Comparison of ENCODE assay signal across 12 cellular contexts in genomic region chr17:7441202-7441705, GRCh38. TPM values are rescaled to one million over a fixed set of nuclear protein-coding genes. Genes with fewer than 3 reads are reported as not detected.
DNase-seq lines count a peak whose midpoint lies in the region; ATAC-seq and TF ChIP-seq lines count a peak whose summit lies in the region.
"Had no signal": no experiment of that assay in that cellular context is flagged by ENCODE, and none has a peak within 500 bp of the region (broad histone marks: within the 10 kb centered on the region; RNA-seq: fewer than 3 reads in every experiment).

No MANE protein-coding gene starts in this region.

- H3K56ac ChIP-seq in H9 (ENCODE audit: insufficient read length, low read depth, low read length): no peak overlapping the region

- no peaks in the 10 kb centered on the region for H4K20me1 ChIP-seq in H9 (ENCODE audit: control insufficient read depth, insufficient read depth, insufficient read length)

- no peaks in the 10 kb centered on the region for H3K79me1 ChIP-seq in H9 (ENCODE audit: insufficient read depth, low read depth, low read length, poor library complexity, severe bottlenecking)

- H3K9me3 ChIP-seq in H9 (ENCODE audit: control insufficient read depth, low read depth, low read length) (no peaks in the 10 kb centered on the region), HAP-1 (no peaks in the 10 kb centered on the region)

- in situ Hi-C loops in HAP-1 (cut with MboI; ENCODE audit: low sequenced_read_pairs): no loop called here

- TF ChIP-seq CTCF in H9 (conservative IDR thresholded peaks at IDR 0.05) (no peak; the same call in 2 of the 3 replicates), neural crest cell (conservative IDR thresholded peaks at IDR 0.05) (no peak)
- no peak for TF ChIP-seq CTCF in activated CD8-positive, alpha-beta T cell treated with anti-CD3 and anti-CD28 coated beads for 36 hours (IDR thresholded peaks at IDR 0.05)

- no peak overlapping the region for H3K4ac ChIP-seq in H9 (ENCODE audit: low read depth, low read length)

- no peak overlapping the region for H2BK120ac ChIP-seq in H9 (ENCODE audit: low read depth, low read length, poor library complexity, severe bottlenecking)

- peak overlapping the region in 1 of 3 experiments; percentile 67; a peak in 3 of 7 replicates for H3K27ac Mint-ChIP-seq in H9
- no peak overlapping the region for H3K27ac Mint-ChIP-seq in activated CD8-positive, alpha-beta T cell treated with anti-CD3 and anti-CD28 coated beads for 36 hours
- H3K27ac Mint-ChIP-seq in neural crest cell (ENCODE audit: unreplicated experiment): no peak overlapping the region
- H3K27ac Mint-ChIP-seq: activated naive CD4-positive, alpha-beta T cell treated with anti-CD3 and anti-CD28 coated beads, Interleukin-2, amount 50 U/mL, for 72 hours had no signal

- CTCF ChIA-PET in activated CD8-positive, alpha-beta T cell treated with anti-CD3 and anti-CD28 coated beads for 36 hours (lab: Charles Lee): interaction anchor here (0.7 to 2.0 kb wide), 7 partner anchors 12 to 246 kb away, joined by 3 to 13 read pairs (median 4); partner anchors contain the start of genes NEURL4 and SENP3

- no peak for ATAC-seq in activated CD8-positive, alpha-beta T cell treated with anti-CD3 and anti-CD28 coated beads for 36 hours
- ATAC-seq: activated naive CD4-positive, alpha-beta T cell treated with anti-CD3 and anti-CD28 coated beads, Interleukin-2, amount 50 U/mL, for 72 hours had no signal

- WGBS in H9 (ENCODE audit: extremely low coverage, insufficient read length, low lambda C conversion rate): no CpG with 5 or more reads among the region's 8 CpGs

- no peak overlapping the region for H3K14ac ChIP-seq in H9 (ENCODE audit: insufficient read depth, low read length)

- H3K27ac ChIP-seq in H9 (ENCODE audit: insufficient read length, low read depth, low read length): no peak overlapping the region

- no peak overlapping the region for H2BK5ac ChIP-seq in H9 (ENCODE audit: insufficient read length, low read length)

- no peak overlapping the region for H4K5ac ChIP-seq in H9 (ENCODE audit: insufficient read length, low read depth, low read length)

- DNase-seq in H9 (no peak), neural crest cell (ENCODE audit: low read depth, low spot score) (no peak), DMS53 treated with DMSO at 0.1 percent for 48 hours (lab: John Stamatoyannopoulos, UW; ENCODE audit: unreplicated experiment) (no peak), AG20443 (ENCODE audit: low spot score) (no peak), HAP-1 (ENCODE audit: low spot score in 2 of 2) (no peak)
- no peak for DNase-seq in activated CD8-positive, alpha-beta T cell treated with anti-CD3 and anti-CD28 coated beads for 36 hours
- DNase-seq: SHP77 treated with DMSO at 0.1 percent for 48 hours had no signal

- no peak overlapping the region for H4K8ac ChIP-seq in H9 (replicated peaks; ENCODE audit: insufficient read length, low read depth, low read length)

- H3K36me3 Mint-ChIP-seq in H9 (ENCODE audit: insufficient read depth in 1 of 3, low read depth in 3 of 3): peaks cover 0 to 13% (median 2%) of the 10 kb centered on the region in 3 experiments; a peak in 3 of 7 replicates
- peaks cover 21% of the 10 kb centered on the region for H3K36me3 Mint-ChIP-seq in activated CD8-positive, alpha-beta T cell treated with anti-CD3 and anti-CD28 coated beads for 36 hours (ENCODE audit: low read depth)
- peaks cover 6% of the 10 kb centered on the region for H3K36me3 Mint-ChIP-seq in neural crest cell (ENCODE audit: low read depth)

- H3K23ac ChIP-seq in H9 (ENCODE audit: insufficient read length, low read depth, low read length): no peak overlapping the region

- H2AFZ ChIP-seq in H9 (ENCODE audit: low read length): no peak overlapping the region

- H3K79me2 ChIP-seq in H9 (ENCODE audit: insufficient read depth, low read length): no peaks in the 10 kb centered on the region

- H3K4me3 ChIP-seq in HAP-1: no peak overlapping the region

- peak overlapping the region; percentile 60 for H3K4me2 ChIP-seq in H9 (ENCODE audit: insufficient read depth, insufficient read length, low read length)

- no peak overlapping the region for H3K18ac ChIP-seq in H9 (ENCODE audit: insufficient read length, low read depth, low read length)

- H3K4me3 Mint-ChIP-seq in H9 (peak overlapping the region; percentile 93 to 98), neural crest cell (peak overlapping the region; percentile 95)
- peak overlapping the region; percentile 94 for H3K4me3 Mint-ChIP-seq in activated CD8-positive, alpha-beta T cell treated with anti-CD3 and anti-CD28 coated beads for 36 hours

- H2AK5ac ChIP-seq in H9 (ENCODE audit: insufficient read length, low read length): no peak overlapping the region

- H3K4me1 Mint-ChIP-seq in H9 (peaks cover 41 to 51% of the 10 kb centered on the region in 2 experiments), neural crest cell (peaks cover 57% of the 10 kb centered on the region)
- H3K4me1 Mint-ChIP-seq in activated CD8-positive, alpha-beta T cell treated with anti-CD3 and anti-CD28 coated beads for 36 hours (ENCODE audit: low read depth): peaks cover 39% of the 10 kb centered on the region

- H3K4me1 ChIP-seq in H9 (ENCODE audit: insufficient read depth, low read length) (no peaks in the 10 kb centered on the region; the same call in 1 of the 2 replicates), HAP-1 (peaks cover 11% of the 10 kb centered on the region)

- H3K27me3 Mint-ChIP-seq in H9 (ENCODE audit: low read depth): peaks cover 32% of the 10 kb centered on the region
- H3K27me3 Mint-ChIP-seq in activated CD8-positive, alpha-beta T cell treated with anti-CD3 and anti-CD28 coated beads for 36 hours: peaks cover 56% of the 10 kb centered on the region
- peaks cover 77% of the 10 kb centered on the region for H3K27me3 Mint-ChIP-seq in neural crest cell (ENCODE audit: low read depth)

- H3K23me2 ChIP-seq in H9 (ENCODE audit: insufficient read length, low read depth, low read length, poor library complexity, severe bottlenecking): peaks cover 34% of the 10 kb centered on the region

- no peaks in the 10 kb centered on the region for H3K36me3 ChIP-seq in HAP-1 (replicated peaks)

- H3K9me3 Mint-ChIP-seq in H9 (no peaks in the 10 kb centered on the region; a peak in 1 of 5 replicates), neural crest cell (no peaks in the 10 kb centered on the region)
- H3K9me3 Mint-ChIP-seq in activated CD8-positive, alpha-beta T cell treated with anti-CD3 and anti-CD28 coated beads for 36 hours: no peaks in the 10 kb centered on the region
- H3K9me3 Mint-ChIP-seq: activated naive CD4-positive, alpha-beta T cell treated with anti-CD3 and anti-CD28 coated beads, Interleukin-2, amount 50 U/mL, for 72 hours had no signal

- H3T11ph ChIP-seq in H9 (ENCODE audit: low read length): no peak overlapping the region

- no peak overlapping the region for H4K91ac ChIP-seq in H9 (ENCODE audit: insufficient read length, low read depth, low read length)

- no peak overlapping the region for H2BK20ac ChIP-seq in H9 (ENCODE audit: low read depth, low read length, poor library complexity, severe bottlenecking)

- H3K9ac ChIP-seq in H9 (ENCODE audit: extremely low read depth, insufficient read length, low read length): no peak overlapping the region

- no peak overlapping the region for H2BK15ac ChIP-seq in H9 (ENCODE audit: low read depth, low read length)

- intact Hi-C loops in activated CD8-positive, alpha-beta T cell treated with anti-CD3 and anti-CD28 coated beads for 36 hours (cut with micrococcal nuclease): no loop called here

- no peak overlapping the region for H2BK12ac ChIP-seq in H9 (ENCODE audit: insufficient read length, low read depth, low read length)

- H3K27me3 ChIP-seq in H9 (ENCODE audit: insufficient read depth, low read length) (peaks cover 7% of the 10 kb centered on the region), HAP-1 (ENCODE audit: low read depth) (no peaks in the 10 kb centered on the region; the same call in 1 of the 2 replicates)

- POLR2A ChIA-PET in activated CD8-positive, alpha-beta T cell treated with anti-CD3 and anti-CD28 coated beads for 36 hours (lab: Charles Lee): interaction anchor here (0.7 to 8.8 kb wide), 5 partner anchors 12 to 44 kb away, joined by 3 to 83 read pairs (median 20); partner anchors contain the start of genes POLR2A and ZBTB4

RNA-seq across cellular contexts. Expression of gene FGF11, which starts 1.9 kb away (rescaled TPM):
- total RNA-seq in H9 (2021): 14.1 and 15.2 TPM in 2 replicates
- 10 to 100 TPM; 16.5 to 16.6 TPM for total RNA-seq in activated CD8-positive, alpha-beta T cell treated with anti-CD3 and anti-CD28 coated beads for 36 hours
- total RNA-seq in neural crest cell: 6.0 and 6.5 TPM in 2 replicates

RNA-seq across cellular contexts. Expression of gene CHRNB1, which starts 3.6 kb away (rescaled TPM):
- 12.7 and 13.2 TPM in 2 replicates for total RNA-seq in H9 (2021)
- 10 to 100 TPM; 11.5 to 11.7 TPM for total RNA-seq in activated CD8-positive, alpha-beta T cell treated with anti-CD3 and anti-CD28 coated beads for 36 hours
- total RNA-seq in neural crest cell: 9.7 and 9.9 TPM in 2 replicates

RNA-seq across cellular contexts. Expression of gene TMEM102, which starts 6.0 kb away (rescaled TPM):
- total RNA-seq in H9 (2021) (8.3 and 8.6 TPM in 2 replicates), neural crest cell (1.1 and 1.3 TPM in 2 replicates)
- 10 to 100 TPM; 12.5 to 14.2 TPM for total RNA-seq in activated CD8-positive, alpha-beta T cell treated with anti-CD3 and anti-CD28 coated beads for 36 hours

RNA-seq across cellular contexts. Expression of gene SPEM3, which starts 12.6 kb away (rescaled TPM):
- total RNA-seq in H9 (2021) (not detected in 2 replicates), neural crest cell (not detected in 2 replicates)
- total RNA-seq in activated CD8-positive, alpha-beta T cell treated with anti-CD3 and anti-CD28 coated beads for 36 hours: not detected
- total RNA-seq: activated naive CD4-positive, alpha-beta T cell treated with anti-CD3 and anti-CD28 coated beads, Interleukin-2, amount 50 U/mL, for 72 hours; fibroblast of villous mesenchyme; left ventricle myocardium superior; NCI-H460; temporal lobe had no signal

RNA-seq across cellular contexts. Expression of gene SPEM2, which starts 15.8 kb away (rescaled TPM):
- not detected in 2 replicates for total RNA-seq in H9 (2021)
- not detected for total RNA-seq in activated CD8-positive, alpha-beta T cell treated with anti-CD3 and anti-CD28 coated beads for 36 hours
- not detected in 2 replicates for total RNA-seq in neural crest cell
- total RNA-seq: fibroblast of villous mesenchyme, left ventricle myocardium superior, NCI-H460, temporal lobe had no signal
